18 cellular contexts compared by ENCODE assay signal in genomic region chr17:18146980-18147379, GRCh38. TPM values are rescaled to one million over a fixed set of nuclear protein-coding genes. Genes with fewer than 3 reads are reported as not detected.
DNase-seq lines count a peak whose midpoint lies in the region; ATAC-seq, FAIRE-seq and TF ChIP-seq lines count a peak whose summit lies in the region.
"Had no signal": no experiment of that assay in that cellular context is flagged by ENCODE, and none has a peak within 500 bp of the region (broad histone marks: within the 10 kb centered on the region; RNA-seq: fewer than 3 reads in every experiment).

No MANE protein-coding gene starts in this region.

- CTCF ChIA-PET in A549 (lab: Yijun Ruan, JAX) (interaction anchor here (0.8 to 2.6 kb wide), 3 partner anchors 9 to 70 kb away, joined by 3 to 10 read pairs (median 4); no protein-coding TSS in a partner anchor), GM12878 (lab: Yijun Ruan, JAX) (interaction anchor here (0.6 to 1.4 kb wide), 3 partner anchors 11 to 483 kb away, joined by 3 read pairs; no protein-coding TSS in a partner anchor)

- no peak overlapping the region for H3K14ac ChIP-seq in neuronal stem cell (ENCODE audit: low read length)

- H3K4ac ChIP-seq in neuronal stem cell (ENCODE audit: low read length): no peak overlapping the region

- no peak for TF ChIP-seq POLR2A in A549 (IDR thresholded peaks at IDR 0.05; ENCODE audit: low read length)
- TF ChIP-seq POLR2A in GM12878 (IDR thresholded peaks at IDR 0.05; ENCODE audit: low read depth, low read length): no peak

- H3K27me3 ChIP-seq in GM12878 (replicated peaks in 1 of 2; ENCODE audit: control insufficient read depth in 2 of 2, insufficient read depth in 2 of 2, low read length in 1 of 2) (no peaks in the 10 kb centered on the region), neuronal stem cell (ENCODE audit: control insufficient read depth in 3 of 3, insufficient read depth in 3 of 3, low read depth in 1 of 3, low read length in 3 of 3) (no peaks in the 10 kb centered on the region)

- peak overlapping the region; percentile 9 for H4K91ac ChIP-seq in neuronal stem cell (ENCODE audit: low read depth, low read length, poor library complexity)

- H4K8ac ChIP-seq in neuronal stem cell (ENCODE audit: low read depth, low read length): no peak overlapping the region

- H3K9ac ChIP-seq in GM12878 (ENCODE audit: control insufficient read depth, insufficient read depth, low read length) (no peak overlapping the region), neuronal stem cell (ENCODE audit: low read depth, low read length, poor library complexity) (peak overlapping the region; percentile 73)

- H3K27ac ChIP-seq in A549 (no peak overlapping the region), GM12878 (ENCODE audit: control insufficient read depth, insufficient read depth) (no peak overlapping the region), neuronal stem cell (replicated peaks; ENCODE audit: low read length) (no peak overlapping the region)

- ATAC-seq in A549: no peak
- ATAC-seq in GM12878: peak; percentile 20; the same call in 2 of the 3 replicates
- ATAC-seq: GM23338 had no signal

- TF ChIP-seq EP300 in A549 (IDR thresholded peaks at IDR 0.05) (no peak), GM12878 (IDR thresholded peaks at IDR 0.05; ENCODE audit: borderline replicate concordance in 1 of 2, control insufficient read depth in 1 of 2, low read depth in 2 of 2, low read length in 2 of 2) (no peak)

- BruUV-seq in GM12878 (replicated peaks; lab: Mats Ljungman, UMichigan): no TSS peak

- TF ChIP-seq CTCF in A549 (IDR thresholded peaks at IDR 0.05) (no peak), GM12878 (IDR thresholded peaks at IDR 0.05 in 2 of 3, conservative IDR thresholded peaks at IDR 0.05 in 1 of 3; ENCODE audit: control insufficient read depth in 2 of 3, extremely low read depth in 1 of 3, insufficient read depth in 1 of 3, low read depth in 3 of 3, low read length in 3 of 3) (no peak)

- no peaks in the 10 kb centered on the region for H3K36me3 ChIP-seq in GM12878 (ENCODE audit: control insufficient read depth in 2 of 2, insufficient read depth in 2 of 2, low read length in 1 of 2)
- H3K36me3 ChIP-seq in neuronal stem cell (replicated peaks in 1 of 2; ENCODE audit: control insufficient read depth in 2 of 2, insufficient read depth in 2 of 2, low read length in 2 of 2): no peaks in the 10 kb centered on the region
- H3K36me3 ChIP-seq: HAP-1 had no signal

- H3K79me1 ChIP-seq in neuronal stem cell (ENCODE audit: low read depth, low read length): no peaks in the 10 kb centered on the region

- H2BK120ac ChIP-seq in neuronal stem cell (ENCODE audit: low read depth, low read length): no peak overlapping the region

- POLR2A ChIA-PET in A549 (lab: Yijun Ruan, JAX): interaction anchor here (1.9 kb wide), 1 partner anchor 36 kb away, joined by 7 read pairs; the partner anchor contains the start of gene ALKBH5
- POLR2A ChIA-PET in GM12878 (lab: Charles Lee): no interaction called here

- no peak overlapping the region for H2BK15ac ChIP-seq in neuronal stem cell (ENCODE audit: low read length)

- no peaks in the 10 kb centered on the region for H4K20me1 ChIP-seq in GM12878 (ENCODE audit: control insufficient read depth, insufficient read depth)

- H2AFZ ChIP-seq in GM12878 (ENCODE audit: control insufficient read depth, low read depth, low read length) (no peak overlapping the region), neuronal stem cell (ENCODE audit: low read length) (no peak overlapping the region)
- H2AFZ ChIP-seq: GM23338 had no signal

- no peak overlapping the region for H3K4me3 ChIP-seq in A549
- H3K4me3 ChIP-seq in GM12878: no peak overlapping the region
- peak overlapping the region in 1 of 2 donors; percentile 54 for H3K4me3 ChIP-seq in neuronal stem cell (ENCODE audit: low read length in 2 of 2)
- H3K4me3 ChIP-seq: GM23338, HAP-1 had no signal

- H2BK12ac ChIP-seq in neuronal stem cell (ENCODE audit: low read length): no peak overlapping the region

- intact Hi-C loops in GM12878 (cut with micrococcal nuclease; ENCODE audit: unreplicated experiment): no loop called here

- no peak overlapping the region for H3K4me2 ChIP-seq in A549
- H3K4me2 ChIP-seq in GM12878 (ENCODE audit: control insufficient read depth, insufficient read depth): no peak overlapping the region
- no peak overlapping the region for H3K4me2 ChIP-seq in neuronal stem cell (ENCODE audit: insufficient read depth, low read length, poor library complexity, severe bottlenecking)
- H3K4me2 ChIP-seq: GM23338 had no signal

- SMC1A ChIA-PET in GM12878 (lab: Charles Lee; ENCODE audit: uncharacterized antibody, unreplicated experiment): interaction anchor here (1.2 kb wide), 1 partner anchor 15 kb away, joined by 5 read pairs; no protein-coding TSS in a partner anchor

- no peak for FAIRE-seq in A549 (lab: Jason Lieb, UNC)
- FAIRE-seq in HTR-8/SVneo (lab: Jason Lieb, UNC): peak; percentile 57
- FAIRE-seq in GM12878 (lab: Jason Lieb, UNC): no peak
- FAIRE-seq: G401.6, GM19239, H54 had no signal

- peak overlapping the region; percentile 18 for H2BK5ac ChIP-seq in neuronal stem cell (ENCODE audit: low read length)

- RAD21 ChIA-PET in GM12878 (lab: Charles Lee; ENCODE audit: unreplicated experiment): interaction anchor here (1.2 kb wide), 1 partner anchor 36 kb away, joined by 3 read pairs; no protein-coding TSS in a partner anchor

- no peaks in the 10 kb centered on the region for H3K79me2 ChIP-seq in GM12878 (ENCODE audit: control insufficient read depth, insufficient read depth, low read length)

- H3K4me1 ChIP-seq in A549 (no peaks in the 10 kb centered on the region), GM12878 (ENCODE audit: control insufficient read depth, insufficient read depth, low read length) (no peaks in the 10 kb centered on the region), neuronal stem cell (ENCODE audit: control insufficient read depth in 2 of 2, insufficient read depth in 1 of 2, low read depth in 1 of 2, low read length in 2 of 2) (peaks cover 10 to 12% of the 10 kb centered on the region in 2 donors)
- H3K4me1 ChIP-seq: HAP-1 had no signal

- H3K23ac ChIP-seq in neuronal stem cell (ENCODE audit: low read depth, low read length, poor library complexity): peak overlapping the region; percentile 61

- H3K18ac ChIP-seq in neuronal stem cell (ENCODE audit: low read length): peak overlapping the region; percentile 76

- TF ChIP-seq RAD21 in A549 (conservative IDR thresholded peaks at IDR 0.05 in 1 of 2, IDR thresholded peaks at IDR 0.05 in 1 of 2) (no peak), GM12878 (IDR thresholded peaks at IDR 0.05; ENCODE audit: insufficient read depth, low read depth, low read length) (no peak)

- H2AK5ac ChIP-seq in neuronal stem cell (ENCODE audit: low read depth, low read length): no peak overlapping the region

- H3K9me3 ChIP-seq in A549 (no peaks in the 10 kb centered on the region), GM12878 (replicated peaks; ENCODE audit: control insufficient read depth, insufficient read depth, low read length) (no peaks in the 10 kb centered on the region), neuronal stem cell (replicated peaks in 1 of 2; ENCODE audit: control insufficient read depth in 2 of 2, insufficient read depth in 1 of 2, low read depth in 1 of 2, low read length in 2 of 2) (no peaks in the 10 kb centered on the region)
- H3K9me3 ChIP-seq: HAP-1 had no signal

- no peak for DNase-seq in A549 (ENCODE audit: low read depth in 1 of 2, low spot score in 1 of 2)
- no peak for DNase-seq in HTR-8/SVneo (ENCODE audit: insufficient read length, low spot score)
- no peak for DNase-seq in GM12878 (ENCODE audit: low read depth, low spot score)
- no peak for DNase-seq in neuronal stem cell (ENCODE audit: low spot score)
- DNase-seq in NCI-H774 (lab: John Stamatoyannopoulos, UW): no peak
- DNase-seq in NK-92 (lab: John Stamatoyannopoulos, UW; ENCODE audit: unreplicated experiment): no peak
- DNase-seq in NCI-H1694 treated with DMSO at 0.1 percent for 48 hours (lab: John Stamatoyannopoulos, UW): no peak
- DNase-seq: 8988T; C1 segment of cervical spinal cord; Calu3; CD4-positive, alpha-beta memory T cell; COR-L47; DND-41 had no signal

- in situ Hi-C loops in GM12878 (cut with MboI): no loop called here

- WGBS in A549 (ENCODE audit: missing lambda C conversion rate): 66% methylated on average over 3 of the region's 3 CpGs
- WGBS in GM12878 (ENCODE audit: insufficient coverage, insufficient replicate concordance, low lambda C conversion rate, missing lambda C conversion rate): 35% methylated on average over 3 of the region's 3 CpGs
- WGBS in neuronal stem cell (ENCODE audit: extremely low coverage in 2 of 2, insufficient read length in 2 of 2, insufficient replicate concordance in 1 of 2), 2 donors: no CpG with 5 or more reads among the region's 3 CpGs

RNA-seq across cellular contexts. Expression of gene ALKBH5, which starts 36.6 kb away (rescaled TPM):
- polyA plus RNA-seq in A549 (2011; rRNA removed) (99.2 and 105 TPM in 2 replicates), A549 (2017; fragmentation: RNase III; extraction: RNeasy Plus Mini Kit Qiagen cat#74134 plus additional on column Dnase treatment) (52.5 to 57.9 TPM (median 54.2 TPM) in 3 replicates), GM12878 (2011; rRNA removed) (98.6 and 99.9 TPM in 2 replicates), GM12878 (2014; fragmentation: Illumina TruSeq; extraction: Trizol) (34.8 and 44.7 TPM in 2 replicates), GM12878 (2014; fragmentation: Nextera tagmentation; extraction: Ambion mirVana) (10 to 100 TPM; 13.7 to 31.8 TPM), GM12878 (2014; rRNA removed) (51.8 and 54.0 TPM in 2 replicates), GM12878 (2016; fragmentation: Nextera tagmentation; extraction: Ambion mirVana) (10 to 100 TPM; 53.0 to 59.3 TPM)
- 69.5 and 90.7 TPM in 2 replicates for polyA plus RNA-seq in A549 (2012; cell fraction: cytosol; rRNA removed)
- 47.9 and 50.7 TPM in 2 replicates for polyA plus RNA-seq in A549 (2012; cell fraction: nucleus; rRNA removed)
- polyA minus RNA-seq in A549 (2011; rRNA and poly(A)+ RNA removed): 158 and 192 TPM in 2 replicates
- total RNA-seq in GM12878 (2013; cell fraction: nucleolus; rRNA removed): 39.1 and 42.2 TPM in 2 replicates
- total RNA-seq in GM12878 (2014; rRNA removed) (62.7 and 65.9 TPM in 2 replicates), GM12878 (2014; rRNA removed; fragmentation: Illumina TruSeq; extraction: Trizol) (45.0 and 47.0 TPM in 2 replicates), GM12878 (2021) (77.0 and 78.3 TPM in 2 replicates)
- 39.6 TPM for polyA plus RNA-seq in GM12878 (2011; ENCODE audit: low read depth)
- polyA plus RNA-seq in GM12878 (2011; cell fraction: cytosol; rRNA removed): 113 and 137 TPM in 2 replicates
- 52.2 and 54.1 TPM in 2 replicates for polyA plus RNA-seq in GM12878 (2011; cell fraction: nucleus; rRNA removed)
- polyA plus RNA-seq in GM12878 (2012): 60.4 and 69.4 TPM in 2 replicates
- 120 and 218 TPM in 2 replicates for polyA minus RNA-seq in GM12878 (2011; rRNA and poly(A)+ RNA removed)
- 84.7 and 89.1 TPM in 2 replicates for polyA minus RNA-seq in GM12878 (2011; cell fraction: cytosol; rRNA and poly(A)+ RNA removed)
- polyA minus RNA-seq in GM12878 (2011; cell fraction: nucleus; rRNA and poly(A)+ RNA removed): 25.6 and 36.5 TPM in 2 replicates
- polyA plus RNA-seq in neuronal stem cell (2013, experiment 1 of 2): 74.3 TPM
- polyA plus RNA-seq in neuronal stem cell (2013, experiment 2 of 2): 79.4 TPM

RNA-seq across cellular contexts. Expression of gene MYO15A, which starts 38.4 kb away (rescaled TPM):
- 0.22 and 0.24 TPM in 2 replicates for polyA plus RNA-seq in A549 (2011; rRNA removed)
- 0.21 and 0.26 TPM in 2 replicates for polyA plus RNA-seq in A549 (2012; cell fraction: cytosol; rRNA removed)
- 0.91 and 1.1 TPM in 2 replicates for polyA plus RNA-seq in A549 (2012; cell fraction: nucleus; rRNA removed)
- polyA plus RNA-seq in A549 (2017; fragmentation: RNase III; extraction: RNeasy Plus Mini Kit Qiagen cat#74134 plus additional on column Dnase treatment): 0.07 to 0.36 TPM (median 0.26 TPM) in 3 replicates
- 0.19 and 0.25 TPM in 2 replicates for polyA minus RNA-seq in A549 (2011; rRNA and poly(A)+ RNA removed)
- total RNA-seq in GM12878 (2013; cell fraction: nucleolus; rRNA removed): 5.5 and 6.0 TPM in 2 replicates
- 0.22 and 0.23 TPM in 2 replicates for total RNA-seq in GM12878 (2014; rRNA removed)
- 0.18 TPM in 1 of 2 replicates, not detected in the other for total RNA-seq in GM12878 (2014; rRNA removed; fragmentation: Illumina TruSeq; extraction: Trizol)
- 0.13 and 0.56 TPM in 2 replicates for total RNA-seq in GM12878 (2021)
- polyA plus RNA-seq in GM12878 (2011; ENCODE audit: low read depth): 1.0 TPM
- polyA plus RNA-seq in GM12878 (2011; rRNA removed): 0.71 and 0.77 TPM in 2 replicates
- polyA plus RNA-seq in GM12878 (2011; cell fraction: cytosol; rRNA removed): 0.70 and 0.94 TPM in 2 replicates
- polyA plus RNA-seq in GM12878 (2011; cell fraction: nucleus; rRNA removed): 3.4 and 8.1 TPM in 2 replicates
- 1.6 and 2.1 TPM in 2 replicates for polyA plus RNA-seq in GM12878 (2012)
- 0.03 and 0.19 TPM in 2 replicates for polyA plus RNA-seq in GM12878 (2014; fragmentation: Illumina TruSeq; extraction: Trizol)
- polyA plus RNA-seq in GM12878 (2014; fragmentation: Nextera tagmentation; extraction: Ambion mirVana): not detected
- polyA plus RNA-seq in GM12878 (2014; rRNA removed): 0.10 and 0.20 TPM in 2 replicates
- under 1 TPM in 1 of 2 experiments, not detected in 1; 0.03 TPM for polyA plus RNA-seq in GM12878 (2016; fragmentation: Nextera tagmentation; extraction: Ambion mirVana)
- polyA minus RNA-seq in GM12878 (2011; rRNA and poly(A)+ RNA removed): 0.29 and 1.5 TPM in 2 replicates
- not detected in 2 replicates for polyA minus RNA-seq in GM12878 (2011; cell fraction: cytosol; rRNA and poly(A)+ RNA removed)
- 1.7 and 2.9 TPM in 2 replicates for polyA minus RNA-seq in GM12878 (2011; cell fraction: nucleus; rRNA and poly(A)+ RNA removed)
- 1.3 TPM for polyA plus RNA-seq in neuronal stem cell (2013, experiment 1 of 2)
- polyA plus RNA-seq in neuronal stem cell (2013, experiment 2 of 2): 1.4 TPM

RNA-seq across cellular contexts. Expression of gene DRG2, which starts 59.2 kb away (rescaled TPM):
- polyA plus RNA-seq in A549 (2011; rRNA removed): 41.9 and 44.6 TPM in 2 replicates
- polyA plus RNA-seq in A549 (2012; cell fraction: cytosol; rRNA removed): 49.7 and 55.9 TPM in 2 replicates
- polyA plus RNA-seq in A549 (2012; cell fraction: nucleus; rRNA removed): 114 and 125 TPM in 2 replicates
- 48.2 to 51.9 TPM (median 48.3 TPM) in 3 replicates for polyA plus RNA-seq in A549 (2017; fragmentation: RNase III; extraction: RNeasy Plus Mini Kit Qiagen cat#74134 plus additional on column Dnase treatment)
- 73.2 and 77.2 TPM in 2 replicates for polyA minus RNA-seq in A549 (2011; rRNA and poly(A)+ RNA removed)
- 79.5 and 83.7 TPM in 2 replicates for total RNA-seq in GM12878 (2013; cell fraction: nucleolus; rRNA removed)
- 54.0 and 57.8 TPM in 2 replicates for total RNA-seq in GM12878 (2014; rRNA removed)
- total RNA-seq in GM12878 (2014; rRNA removed; fragmentation: Illumina TruSeq; extraction: Trizol): 37.7 and 42.1 TPM in 2 replicates
- 55.0 and 56.2 TPM in 2 replicates for total RNA-seq in GM12878 (2021)
- 18.1 TPM for polyA plus RNA-seq in GM12878 (2011; ENCODE audit: low read depth)
- 17.1 and 32.9 TPM in 2 replicates for polyA plus RNA-seq in GM12878 (2011; rRNA removed)
- polyA plus RNA-seq in GM12878 (2011; cell fraction: cytosol; rRNA removed): 42.7 and 47.6 TPM in 2 replicates
- polyA plus RNA-seq in GM12878 (2011; cell fraction: nucleus; rRNA removed): 108 and 113 TPM in 2 replicates
- 27.8 and 30.8 TPM in 2 replicates for polyA plus RNA-seq in GM12878 (2012)
- polyA plus RNA-seq in GM12878 (2014; fragmentation: Illumina TruSeq; extraction: Trizol): 19.3 and 35.2 TPM in 2 replicates
- 10 to 100 TPM in 1 of 2 experiments, 1 to 10 TPM in 1; 9.1 to 13.7 TPM for polyA plus RNA-seq in GM12878 (2014; fragmentation: Nextera tagmentation; extraction: Ambion mirVana)
- polyA plus RNA-seq in GM12878 (2014; rRNA removed): 53.3 and 56.5 TPM in 2 replicates
- polyA plus RNA-seq in GM12878 (2016; fragmentation: Nextera tagmentation; extraction: Ambion mirVana): 10 to 100 TPM; 49.3 to 64.8 TPM
- 34.3 and 52.0 TPM in 2 replicates for polyA minus RNA-seq in GM12878 (2011; rRNA and poly(A)+ RNA removed)
- polyA minus RNA-seq in GM12878 (2011; cell fraction: cytosol; rRNA and poly(A)+ RNA removed): 18.8 and 21.0 TPM in 2 replicates
- 35.2 and 59.0 TPM in 2 replicates for polyA minus RNA-seq in GM12878 (2011; cell fraction: nucleus; rRNA and poly(A)+ RNA removed)
- polyA plus RNA-seq in neuronal stem cell (2013, experiment 1 of 2): 21.8 TPM
- 20.9 TPM for polyA plus RNA-seq in neuronal stem cell (2013, experiment 2 of 2)
